Comparison of ENCODE assay signal across 7 cellular contexts in genomic region chr12:49838973-49839633, GRCh38. TPM values are rescaled to one million over a fixed set of nuclear protein-coding genes. Genes with fewer than 3 reads are reported as not detected.
DNase-seq lines count a peak whose midpoint lies in the region; ATAC-seq and TF ChIP-seq lines count a peak whose summit lies in the region.

No MANE protein-coding gene starts in this region.

- no peak overlapping the region for H3K27ac Mint-ChIP-seq in GM23338
- peak overlapping the region in 2 of 6 donors; percentile 7 to 70 for H3K27ac Mint-ChIP-seq in naive B cell

- H3K9me3 ChIP-seq in PC-3 (ENCODE audit: low read length): no peaks in the 10 kb centered on the region

- peaks cover 14% of the 10 kb centered on the region for H3K4me1 Mint-ChIP-seq in GM23338
- peaks cover 23 to 41% (median 32%) of the 10 kb centered on the region in 3 donors for H3K4me1 Mint-ChIP-seq in naive B cell

- H3K36me3 Mint-ChIP-seq in GM23338 (ENCODE audit: low read depth): no peaks in the 10 kb centered on the region; the same call in 2 of the 3 replicates
- no peaks in the 10 kb centered on the region for H3K36me3 Mint-ChIP-seq in naive B cell

- H2AFZ ChIP-seq in GM23338 (no peak overlapping the region), PC-3 (ENCODE audit: low read length) (no peak overlapping the region)

- H3K27me3 Mint-ChIP-seq in GM23338 (ENCODE audit: insufficient read depth, low read depth, poor library complexity): peaks cover 8% of the 10 kb centered on the region
- no peaks in the 10 kb centered on the region for H3K27me3 Mint-ChIP-seq in naive B cell

- H3K9me2 ChIP-seq in GM23338 (ENCODE audit: insufficient read depth): no peaks in the 10 kb centered on the region
- H3K9me2 ChIP-seq in PC-3 (replicated peaks; ENCODE audit: low read length): no peaks in the 10 kb centered on the region

- BruUV-seq in PC-3 (replicated peaks; lab: Mats Ljungman, UMichigan): no TSS peak

- H3F3A ChIP-seq in GM23338 (replicated peaks; ENCODE audit: low read depth) (peaks cover 11% of the 10 kb centered on the region), PC-3 (ENCODE audit: low read length, unreplicated experiment) (no peaks in the 10 kb centered on the region)

- ATAC-seq in GM23338: peak; percentile 15
- ATAC-seq in PC-3: peak; percentile 17; the same call in 1 of the 2 replicates
- peak; percentile 11 to 20 for ATAC-seq in naive B cell (ENCODE audit: low read depth in 2 of 2)
- ATAC-seq in GM19395 (IDR thresholded peaks at IDR 0.05; ENCODE audit: unreplicated experiment): no peak
- no peak for ATAC-seq in GM19351 (IDR thresholded peaks at IDR 0.05; ENCODE audit: unreplicated experiment)

- no peak overlapping the region for H3K9ac ChIP-seq in PC-3 (ENCODE audit: low read length)

- H3K4me3 ChIP-seq in GM23338: no peak overlapping the region
- H3K4me3 ChIP-seq in PC-3 (ENCODE audit: low read length): no peak overlapping the region

- H3K4me1 ChIP-seq in GM23338 (ENCODE audit: insufficient read depth) (peaks cover 9% of the 10 kb centered on the region; the same call in 1 of the 2 replicates), PC-3 (ENCODE audit: insufficient read depth, low read length) (peaks cover 17% of the 10 kb centered on the region)

- H3K27ac ChIP-seq in GM23338 (ENCODE audit: low read depth): no peak overlapping the region
- no peak overlapping the region for H3K27ac ChIP-seq in PC-3 (ENCODE audit: low read length)

- POLR2A ChIA-PET in PC-3 (lab: Charles Lee; ENCODE audit: unreplicated experiment): no interaction called here

- H3K27me3 ChIP-seq in GM23338 (ENCODE audit: insufficient read depth) (no peaks in the 10 kb centered on the region), PC-3 (ENCODE audit: low read length) (no peaks in the 10 kb centered on the region)

- H3K9me3 Mint-ChIP-seq in GM23338: no peaks in the 10 kb centered on the region
- H3K9me3 Mint-ChIP-seq in naive B cell: no peaks in the 10 kb centered on the region

- H4K20me1 ChIP-seq in GM23338 (replicated peaks; ENCODE audit: insufficient read depth): no peaks in the 10 kb centered on the region; the same call in none of the 2 replicates
- H4K20me1 ChIP-seq in PC-3 (ENCODE audit: low read length): no peaks in the 10 kb centered on the region

- DNase-seq in DMS 273 (lab: John Stamatoyannopoulos, UW; ENCODE audit: unreplicated experiment): peak; percentile 63
- DNase-seq in GM23338 (ENCODE audit: low spot score): peak; percentile 80
- DNase-seq in PC-3: peak; percentile 60
- peak; percentile 33 for DNase-seq in cerebellar cortex (ENCODE audit: low spot score)
- peak; percentile 38 for DNase-seq in naive B cell

- H3K79me2 ChIP-seq in GM23338 (replicated peaks; ENCODE audit: insufficient read depth) (no peaks in the 10 kb centered on the region), PC-3 (ENCODE audit: low read length) (peaks cover 22% of the 10 kb centered on the region)

- no peaks in the 10 kb centered on the region for H3K36me3 ChIP-seq in GM23338 (ENCODE audit: insufficient read depth)
- H3K36me3 ChIP-seq in PC-3 (ENCODE audit: low read depth, low read length): no peaks in the 10 kb centered on the region

- TF ChIP-seq CTCF in GM23338 (conservative IDR thresholded peaks at IDR 0.05; ENCODE audit: low read depth in 2 of 2) (peak; percentile 85 to 86), PC-3 (conservative IDR thresholded peaks at IDR 0.05; ENCODE audit: low read depth, low read length) (peak; percentile 82)

- CTCF ChIA-PET in PC-3 (lab: Charles Lee): interaction anchor here (0.6 to 0.8 kb wide), 4 partner anchors 11 to 122 kb away, joined by 3 to 4 read pairs (median 4); partner anchors contain the start of genes NCKAP5L and TMBIM6

- intact Hi-C loops in PC-3 (cut with micrococcal nuclease): loop anchor here (1.0 kb wide), 1 partner anchor 63 kb away; no protein-coding TSS in a partner anchor

- H3K4me3 Mint-ChIP-seq in GM23338: no peak overlapping the region
- peak overlapping the region in 1 of 8 donors; percentile 76 for H3K4me3 Mint-ChIP-seq in naive B cell

- H3K4me2 ChIP-seq in GM23338: no peak overlapping the region
- H3K4me2 ChIP-seq in PC-3 (ENCODE audit: low read length): no peak overlapping the region

TF ChIP-seq in GM23338, 12 proteins besides CTCF, POLR2A, EP300 and RAD21 (continues in another document):
- no peak for TF ChIP-seq CREB1 (CRISPR knock-in tag; IDR thresholded peaks at IDR 0.05; ENCODE audit: low read depth)
- TF ChIP-seq EZH2phosphoT487 (IDR thresholded peaks at IDR 0.05; ENCODE audit: unreplicated experiment): no peak
- TF ChIP-seq ZNF114 (CRISPR knock-in tag; IDR thresholded peaks at IDR 0.05): no peak
- no peak for TF ChIP-seq ZNF462 (CRISPR knock-in tag; IDR thresholded peaks at IDR 0.05)
- TF ChIP-seq NANOG (IDR thresholded peaks at IDR 0.05; ENCODE audit: borderline replicate concordance): no peak
- TF ChIP-seq JUNB (IDR thresholded peaks at IDR 0.05; ENCODE audit: unreplicated experiment): no peak
- TF ChIP-seq POLR2AphosphoS5 (IDR thresholded peaks at IDR 0.05; ENCODE audit: low read depth): no peak

RNA-seq across cellular contexts. Expression of gene BCDIN3D, which starts 3.8 kb away (rescaled TPM):
- total RNA-seq in GM23338 (2014; rRNA removed; shearing (Covaris generic)): 1.8 and 2.1 TPM in 2 replicates
- polyA plus RNA-seq in GM23338 (2016; fragmentation: Nextera tagmentation; extraction: Ambion mirVana): 0.89 and 1.4 TPM in 2 replicates
- total RNA-seq in PC-3 (2014; rRNA removed): 4.5 and 5.4 TPM in 2 replicates
- 10 to 100 TPM in 1 of 6 donors, 1 to 10 TPM in 5; 7.2 to 10.7 (median 9.0) TPM for polyA plus RNA-seq in naive B cell (ENCODE audit: low read depth in 6 of 6)

RNA-seq across cellular contexts. Expression of gene NCKAP5L, which starts 10.9 kb away (rescaled TPM):
- total RNA-seq in GM23338 (2014; rRNA removed; shearing (Covaris generic)): 30.0 and 37.0 TPM in 2 replicates
- polyA plus RNA-seq in GM23338 (2016; fragmentation: Nextera tagmentation; extraction: Ambion mirVana) (10.2 TPM in 2 replicates), naive B cell (ENCODE audit: low read depth in 6 of 6) (1 to 10 TPM in 3 of 6 donors, under 1 TPM in 2, not detected in 1; 0.70 to 4.0 (median 1.2) TPM)
- total RNA-seq in PC-3 (2014; rRNA removed): 13.3 and 14.2 TPM in 2 replicates

Comparison
In these comparisons a context has a peak if more than half of its experiments do, and no peak if none do; other contexts are left out.
1. ATAC-seq: peak in GM23338 (single experiment), PC-3 (single experiment) and naive B cell (2 of 2); none in GM19395 (single experiment) and GM19351 (single experiment).
2. Peak in every context shown above with its lines, with median percentiles within 50 percentile points of each other: DNase-seq.